In genomic region chr5:56814963-56815656, GRCh38 we compare ENCODE assay signal across 8 cellular contexts. TPM values are rescaled to one million over a fixed set of nuclear protein-coding genes. Genes with fewer than 3 reads are reported as not detected.
DNase-seq lines count a peak whose midpoint lies in the region; ATAC-seq, FAIRE-seq and TF ChIP-seq lines count a peak whose summit lies in the region.

Gene MAP3K1, plus strand, starts transcription at chr5:56815549. Its CDS starts 25 bp downstream, at chr5:56815574.

- no peak within 1 kb of the TSS for H2BK15ac ChIP-seq in H1 (ENCODE audit: low read length)
- peak within 1 kb of the TSS; percentile 87 for H2BK15ac ChIP-seq in mesendoderm (replicated peaks; ENCODE audit: low read depth)

- H2BK5ac ChIP-seq in H1 (ENCODE audit: low read depth, low read length) = no peak within 1 kb of the TSS
- H2BK5ac ChIP-seq in mesendoderm (ENCODE audit: low read length) = no peak within 1 kb of the TSS

- peak; percentile 61 for ATAC-seq in HG03354 (IDR thresholded peaks at IDR 0.05; ENCODE audit: poor library complexity, severe bottlenecking, unreplicated experiment)

- TF ChIP-seq RAD21 in H1 (IDR thresholded peaks at IDR 0.05 in 1 of 2, conservative IDR thresholded peaks at IDR 0.05 in 1 of 2; ENCODE audit: low read depth in 2 of 2, low read length in 2 of 2) = no peak; a peak in 1 of 4 replicates

- no peak within 1 kb of the TSS for H3K56ac ChIP-seq in H1 (replicated peaks; ENCODE audit: insufficient read length, low read depth, low read length)
- H3K56ac ChIP-seq in mesendoderm (ENCODE audit: low read length) = peak within 1 kb of the TSS; percentile 87

- H2BK120ac ChIP-seq in H1 (replicated peaks; ENCODE audit: low read depth, low read length) (no peak within 1 kb of the TSS), mesendoderm (ENCODE audit: low read depth, low read length) (peak within 1 kb of the TSS; percentile 97)

- H3K4me3 ChIP-seq in BE2C (ENCODE audit: low read depth, low read length) (peak within 1 kb of the TSS; percentile 93), H1 (ENCODE audit: extremely low read depth in 1 of 4, insufficient read depth in 2 of 4, low read depth in 3 of 4, low read length in 4 of 4) (peak within 1 kb of the TSS; percentile 66 to 78 (median 74)), mesendoderm (ENCODE audit: low read length) (peak within 1 kb of the TSS; percentile 69)

- no peak within 1 kb of the TSS for H2BK20ac ChIP-seq in H1 (ENCODE audit: low read length)

- no peak for TF ChIP-seq EP300 in H1 (IDR thresholded peaks at IDR 0.05; ENCODE audit: borderline replicate concordance in 1 of 2, low read depth in 2 of 2, low read length in 2 of 2)

- 2% methylated on average over 12 of the region's 87 CpGs; no CpG with 5 or more reads in 1 of the 2 experiments for WGBS in H1 (ENCODE audit: extremely low coverage in 1 of 2, insufficient coverage in 1 of 2, insufficient read length in 1 of 2, insufficient replicate concordance in 2 of 2, low coverage in 1 of 2, low lambda C conversion rate in 2 of 2, missing lambda C conversion rate in 1 of 2), 2 experiments
- WGBS in mesendoderm (ENCODE audit: extremely low coverage, insufficient coverage, low lambda C conversion rate) = no CpG with 5 or more reads among the region's 87 CpGs

- peaks cover 6% of the 10 kb centered on the region for H3K36me3 ChIP-seq in BE2C
- no peaks in the 10 kb centered on the region for H3K36me3 ChIP-seq in H1 (ENCODE audit: control insufficient read depth in 2 of 4, insufficient read depth in 4 of 4, low read length in 3 of 4)
- H3K36me3 ChIP-seq in mesendoderm (ENCODE audit: control insufficient read depth, insufficient read depth, low read length) = no peaks in the 10 kb centered on the region

- H4K8ac ChIP-seq in H1 (ENCODE audit: extremely low read depth, insufficient read depth, low read length) = peak within 1 kb of the TSS; percentile 88
- peak within 1 kb of the TSS; percentile 30 for H4K8ac ChIP-seq in mesendoderm (ENCODE audit: low read depth, low read length)

- no peak within 1 kb of the TSS for H4K5ac ChIP-seq in H1 (ENCODE audit: insufficient read length, low read depth, low read length)
- H4K5ac ChIP-seq in mesendoderm (ENCODE audit: low read length) = no peak within 1 kb of the TSS

- peaks cover 14% of the 10 kb centered on the region for H3K23me2 ChIP-seq in H1 (ENCODE audit: low read depth, low read length)

- no peak within 1 kb of the TSS for H3K4ac ChIP-seq in H1 (replicated peaks; ENCODE audit: insufficient read length, low read depth, low read length)
- peak within 1 kb of the TSS; percentile 63 for H3K4ac ChIP-seq in mesendoderm (ENCODE audit: low read depth, low read length)

- no peak for FAIRE-seq in H1 (lab: Jason Lieb, UNC)

- TF ChIP-seq POLR2A in GM19099 (IDR thresholded peaks at IDR 0.05; ENCODE audit: extremely low read depth, insufficient read length, low read depth) = peak; percentile 62
- TF ChIP-seq POLR2A in H1 (IDR thresholded peaks at IDR 0.05; ENCODE audit: control extremely low read depth in 1 of 2, low read depth in 2 of 2, low read length in 2 of 2) = no peak

- peak within 1 kb of the TSS in 2 of 4 experiments; percentile 63 to 91; a peak in 4 of 7 replicates for H3K9ac ChIP-seq in H1 (replicated peaks in 1 of 4; ENCODE audit: extremely low read depth in 1 of 4, low read depth in 3 of 4, low read length in 3 of 4)
- peak within 1 kb of the TSS; percentile 79 for H3K9ac ChIP-seq in mesendoderm (ENCODE audit: low read length)

- H4K91ac ChIP-seq in H1 (replicated peaks; ENCODE audit: insufficient read length, low read length) = no peak within 1 kb of the TSS

- TF ChIP-seq CTCF in BE2C (IDR thresholded peaks at IDR 0.05; ENCODE audit: low read depth, low read length) (no peak), H1 (IDR thresholded peaks at IDR 0.05; ENCODE audit: control extremely low read depth in 1 of 3, insufficient read depth in 1 of 3, low read depth in 1 of 3, low read length in 3 of 3) (no peak)

- H4K20me1 ChIP-seq in H1 (replicated peaks in 1 of 2; ENCODE audit: control insufficient read depth in 1 of 2, insufficient read depth in 2 of 2, low read length in 2 of 2) = peaks cover 0 to 8% of the 10 kb centered on the region in 2 experiments

- H3K23ac ChIP-seq in H1 (ENCODE audit: insufficient read length) (no peak within 1 kb of the TSS), mesendoderm (ENCODE audit: low read length) (peak within 1 kb of the TSS; percentile 15)

- peak within 1 kb of the TSS; percentile 87 for H2AFZ ChIP-seq in H1 (ENCODE audit: low read length)

- peaks cover 0 to 27% of the 10 kb centered on the region in 2 experiments; a peak in 2 of 4 replicates for H3K79me2 ChIP-seq in H1 (ENCODE audit: control insufficient read depth in 1 of 2, insufficient read depth in 2 of 2, low read length in 2 of 2)
- H3K79me2 ChIP-seq in mesendoderm (ENCODE audit: control insufficient read depth, insufficient read depth, low read length) = peaks cover 5% of the 10 kb centered on the region

- H3K27me3 ChIP-seq in BE2C (no peaks in the 10 kb centered on the region), H1 (replicated peaks in 1 of 4; ENCODE audit: control insufficient read depth in 3 of 4, extremely low read depth in 1 of 4, insufficient read depth in 3 of 4, low read length in 3 of 4) (peaks cover 0 to 9% (median 0%) of the 10 kb centered on the region in 4 experiments; a peak in 1 of 7 replicates), mesendoderm (ENCODE audit: insufficient read depth, low read length, poor library complexity) (no peaks in the 10 kb centered on the region)

- H2BK12ac ChIP-seq in H1 (ENCODE audit: low read depth, low read length) = no peak within 1 kb of the TSS; the same call in 1 of the 2 replicates

- H3K4me1 ChIP-seq in BE2C (peaks cover 20% of the 10 kb centered on the region), H1 (replicated peaks in 1 of 4; ENCODE audit: control insufficient read depth in 3 of 4, insufficient read depth in 4 of 4, low read length in 3 of 4) (peaks cover 0 to 8% (median 2%) of the 10 kb centered on the region in 4 experiments; a peak in 5 of 7 replicates), mesendoderm (ENCODE audit: control insufficient read depth, low read depth, low read length) (no peaks in the 10 kb centered on the region)

- no peak within 1 kb of the TSS for H2AK5ac ChIP-seq in H1 (ENCODE audit: low read depth, low read length)
- no peak within 1 kb of the TSS for H2AK5ac ChIP-seq in mesendoderm (ENCODE audit: low read length)

- no peak within 1 kb of the TSS for H3K14ac ChIP-seq in H1 (ENCODE audit: insufficient read length)

- CTCF ChIA-PET in H1 (lab: Charles Lee; ENCODE audit: partially characterized antibody) = interaction anchor here (0.6 to 1.4 kb wide), 3 partner anchors 11 to 773 kb away, joined by 3 to 6 read pairs (median 4); no protein-coding TSS in a partner anchor

- no peaks in the 10 kb centered on the region for H3K9me3 ChIP-seq in BE2C
- no peaks in the 10 kb centered on the region for H3K9me3 ChIP-seq in H1 (ENCODE audit: insufficient read depth in 2 of 2, low read depth in 1 of 2, low read length in 1 of 2)

- peak within 1 kb of the TSS; percentile 92 to 97 for H3K4me2 ChIP-seq in H1 (ENCODE audit: insufficient read depth in 1 of 2, low read depth in 2 of 2, low read length in 2 of 2)
- peak within 1 kb of the TSS; percentile 85 for H3K4me2 ChIP-seq in mesendoderm (ENCODE audit: low read length)

- H3K18ac ChIP-seq in H1 (ENCODE audit: extremely low read depth, low read length) (no peak within 1 kb of the TSS), mesendoderm (ENCODE audit: low read length) (peak within 1 kb of the TSS; percentile 100)

- POLR2A ChIA-PET in H1 (lab: Charles Lee; ENCODE audit: partially characterized antibody) = interaction anchor here (0.6 to 0.8 kb wide), 2 partner anchors 262 to 723 kb away, joined by 3 read pairs; no protein-coding TSS in a partner anchor

- H3K27ac ChIP-seq in H1 (ENCODE audit: low read depth, low read length) (peak within 1 kb of the TSS; percentile 28; the same call in 1 of the 2 replicates), mesendoderm (ENCODE audit: low read depth, low read length) (peak within 1 kb of the TSS; percentile 86)

- no peaks in the 10 kb centered on the region for H3K79me1 ChIP-seq in H1 (ENCODE audit: low read depth, low read length)
- no peaks in the 10 kb centered on the region for H3K79me1 ChIP-seq in mesendoderm (ENCODE audit: low read length)

- peak; percentile 92 for DNase-seq in BE2C
- peak; percentile 20 for DNase-seq in NK-92 (lab: John Stamatoyannopoulos, UW; ENCODE audit: unreplicated experiment)
- peak; percentile 55 to 65 (median 60) for DNase-seq in activated CD8-positive, alpha-beta memory T cell treated with anti-CD3 and anti-CD28 coated beads for 48 hours (ENCODE audit: low read depth in 2 of 3, low spot score in 2 of 3)
- peak in 1 of 2 experiments; percentile 86 for DNase-seq in H1 (ENCODE audit: low read depth in 1 of 2, low spot score in 2 of 2)
- DNase-seq in mesendoderm = peak; percentile 84
- peak; percentile 75 for DNase-seq in stimulated activated CD8-positive, alpha-beta memory T cell treated with anti-CD3 and anti-CD28 coated beads, Interleukin-12 subunit alpha, Interleukin-12 subunit beta, amount 100 ng/mL, for 4 hours (ENCODE audit: low read depth)

TF ChIP-seq in H1, 55 proteins besides CTCF, POLR2A, EP300 and RAD21 (continues in another document):
- TF ChIP-seq KDM4A (IDR thresholded peaks at IDR 0.05; ENCODE audit: low read depth, low read length, severe bottlenecking) (peak; percentile 60), TAF1 (IDR thresholded peaks at IDR 0.05; ENCODE audit: low read depth, low read length) (peak; percentile 44; the same call in 1 of the 2 replicates)

RNA-seq across cellular contexts. Expression of gene MAP3K1, which starts in this region (rescaled TPM):
- polyA plus RNA-seq in BE2C (2012; ENCODE audit: insufficient read depth, insufficient read length, low read depth) = 35.5 TPM
- 11.4 and 11.8 TPM in 2 replicates for total RNA-seq in H1 (2021; fragmentation: NEBNext Ultra II Directional; extraction: Animal tissue kit (Norgen Biotek cat#: 25700))
- 1.7 and 3.9 TPM in 2 replicates for polyA plus RNA-seq in H1 (2011; rRNA removed)
- 3.9 TPM for polyA plus RNA-seq in H1 (2011; cell fraction: cytosol; rRNA removed)
- 2.8 TPM for polyA plus RNA-seq in H1 (2011; cell fraction: nucleus; rRNA removed)
- 2.8 to 5.7 TPM (median 4.2 TPM) in 4 replicates for polyA plus RNA-seq in H1 (2012, experiment 1 of 2)
- 0.52 TPM for polyA plus RNA-seq in H1 (2012, experiment 2 of 2)
- polyA plus RNA-seq in H1 (2013, experiment 1 of 2) = 5.5 TPM
- polyA plus RNA-seq in H1 (2013, experiment 2 of 2) = 5.5 TPM
- polyA minus RNA-seq in H1 (2011; rRNA and poly(A)+ RNA removed) = 13.9 and 18.7 TPM in 2 replicates
- 8.1 TPM for polyA minus RNA-seq in H1 (2011; cell fraction: cytosol; rRNA and poly(A)+ RNA removed)
- 10.2 TPM for polyA minus RNA-seq in H1 (2011; cell fraction: nucleus; rRNA and poly(A)+ RNA removed)
- 9.7 TPM for polyA plus RNA-seq in mesendoderm (2013, experiment 1 of 2)
- 9.6 TPM for polyA plus RNA-seq in mesendoderm (2013, experiment 2 of 2)
